Comparison of ENCODE assay signal across 20 cellular contexts in the genomic region with DNA sequence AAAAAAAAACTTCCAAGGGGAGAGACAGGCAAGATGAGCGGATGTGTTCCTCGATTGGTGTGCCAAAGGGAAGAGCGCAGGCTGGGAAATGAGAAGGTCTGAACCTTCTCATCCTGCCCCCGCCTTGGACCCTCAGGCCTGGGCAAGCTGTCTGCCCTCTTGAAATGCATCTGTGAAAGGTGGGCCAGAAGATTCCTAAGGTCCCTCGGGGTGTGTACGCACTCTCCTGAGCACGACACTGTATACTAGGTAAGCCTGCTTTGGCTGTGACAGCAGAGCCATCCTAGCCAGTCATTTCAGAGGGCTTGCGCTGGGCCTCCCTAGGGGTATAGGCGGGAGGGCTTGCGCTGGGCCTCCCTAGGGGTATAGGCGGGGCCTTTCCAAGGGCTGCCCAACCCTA.
"Had no signal": no experiment of that assay in that cellular context is flagged by ENCODE, and none has a peak within 500 bp of the region (broad histone marks: within the 10 kb centered on the region; RNA-seq: fewer than 3 reads in every experiment).

No MANE protein-coding gene starts in this region.

- H3K36me3 ChIP-seq: cardiac muscle cell, esophagus squamous epithelium, lower lobe of right lung, tibial nerve, vagina had no signal

- H2AFZ ChIP-seq: parathyroid adenoma had no signal

- DNase-seq: activated CD4-positive, alpha-beta T cell treated with anti-CD3 and anti-CD28 coated beads for 1 hour; activated CD4-positive, alpha-beta T cell treated with anti-CD3 and anti-CD28 coated beads, Interleukin-2, amount 50 U/mL, for 4 hours; activated naive CD4-positive, alpha-beta T cell treated with anti-CD3 and anti-CD28 coated beads, Interleukin-2, amount 10 ng/mL, durations not matched to agents 7 days and 5 days; dorsolateral prefrontal cortex; esophagus squamous epithelium; kidney glomerular epithelial cell; lower lobe of right lung; naive thymus-derived CD4-positive, alpha-beta T cell; retina; stimulated activated CD4-positive, alpha-beta T cell treated with anti-CD3 and anti-CD28 coated beads, Interleukin-15, amount 100 ng/mL, for 24 hours; stimulated activated CD4-positive, alpha-beta T cell treated with anti-CD3 and anti-CD28 coated beads, Interleukin-4, amount 100 ng/mL, for 24 hours; stimulated activated naive CD4-positive, alpha-beta T cell treated with Interleukin-2 at 50 U/mL for 16 hours; substantia nigra; T-helper 1 cell; T1000 had no signal

- H3K9me3 ChIP-seq: esophagus squamous epithelium, lower lobe of right lung, tibial nerve, vagina had no signal

- H3K36me3 Mint-ChIP-seq: activated naive CD4-positive, alpha-beta T cell treated with anti-CD3 and anti-CD28 coated beads, Interleukin-2, amount 10 ng/mL, durations not matched to agents 7 days and 5 days had no signal

- H3K27me3 ChIP-seq: cardiac muscle cell, dorsolateral prefrontal cortex, esophagus squamous epithelium, tibial nerve, vagina had no signal

- H3K4me3 ChIP-seq: cardiac muscle cell, dorsolateral prefrontal cortex, esophagus squamous epithelium, lower lobe of right lung, tibial nerve, vagina had no signal

- H3K4me3 Mint-ChIP-seq: activated naive CD4-positive, alpha-beta T cell treated with anti-CD3 and anti-CD28 coated beads, Interleukin-2, amount 10 ng/mL, durations not matched to agents 7 days and 5 days; naive thymus-derived CD4-positive, alpha-beta T cell had no signal

- H3K4me1 ChIP-seq: esophagus squamous epithelium, lower lobe of right lung, parathyroid adenoma, tibial nerve, vagina had no signal

- H3K27ac Mint-ChIP-seq: activated naive CD4-positive, alpha-beta T cell treated with anti-CD3 and anti-CD28 coated beads, Interleukin-2, amount 10 ng/mL, durations not matched to agents 7 days and 5 days; naive thymus-derived CD4-positive, alpha-beta T cell had no signal

- H3K9me3 Mint-ChIP-seq: activated naive CD4-positive, alpha-beta T cell treated with anti-CD3 and anti-CD28 coated beads, Interleukin-2, amount 10 ng/mL, durations not matched to agents 7 days and 5 days; naive thymus-derived CD4-positive, alpha-beta T cell had no signal

- H3K4me1 Mint-ChIP-seq: activated naive CD4-positive, alpha-beta T cell treated with anti-CD3 and anti-CD28 coated beads, Interleukin-2, amount 10 ng/mL, durations not matched to agents 7 days and 5 days had no signal

- H3K9ac ChIP-seq: parathyroid adenoma had no signal

- FAIRE-seq: endometrium had no signal

- H3K27ac ChIP-seq: cardiac muscle cell, esophagus squamous epithelium, lower lobe of right lung, parathyroid adenoma, tibial nerve, vagina had no signal

- H3K79me2 ChIP-seq: parathyroid adenoma had no signal

- ATAC-seq: lower lobe of right lung; naive thymus-derived CD4-positive, alpha-beta T cell had no signal
